In genomic region chr20:18793625-18794427, GRCh38 we compare ENCODE assay signal across 1 cellular context.
TF ChIP-seq lines count a peak whose summit lies in the region.

No MANE protein-coding gene starts in this region.

TF ChIP-seq in K562, 482 proteins besides CTCF, POLR2A, EP300 and RAD21 (continued from another document and continues in another):
- TF ChIP-seq, protein P1, sequence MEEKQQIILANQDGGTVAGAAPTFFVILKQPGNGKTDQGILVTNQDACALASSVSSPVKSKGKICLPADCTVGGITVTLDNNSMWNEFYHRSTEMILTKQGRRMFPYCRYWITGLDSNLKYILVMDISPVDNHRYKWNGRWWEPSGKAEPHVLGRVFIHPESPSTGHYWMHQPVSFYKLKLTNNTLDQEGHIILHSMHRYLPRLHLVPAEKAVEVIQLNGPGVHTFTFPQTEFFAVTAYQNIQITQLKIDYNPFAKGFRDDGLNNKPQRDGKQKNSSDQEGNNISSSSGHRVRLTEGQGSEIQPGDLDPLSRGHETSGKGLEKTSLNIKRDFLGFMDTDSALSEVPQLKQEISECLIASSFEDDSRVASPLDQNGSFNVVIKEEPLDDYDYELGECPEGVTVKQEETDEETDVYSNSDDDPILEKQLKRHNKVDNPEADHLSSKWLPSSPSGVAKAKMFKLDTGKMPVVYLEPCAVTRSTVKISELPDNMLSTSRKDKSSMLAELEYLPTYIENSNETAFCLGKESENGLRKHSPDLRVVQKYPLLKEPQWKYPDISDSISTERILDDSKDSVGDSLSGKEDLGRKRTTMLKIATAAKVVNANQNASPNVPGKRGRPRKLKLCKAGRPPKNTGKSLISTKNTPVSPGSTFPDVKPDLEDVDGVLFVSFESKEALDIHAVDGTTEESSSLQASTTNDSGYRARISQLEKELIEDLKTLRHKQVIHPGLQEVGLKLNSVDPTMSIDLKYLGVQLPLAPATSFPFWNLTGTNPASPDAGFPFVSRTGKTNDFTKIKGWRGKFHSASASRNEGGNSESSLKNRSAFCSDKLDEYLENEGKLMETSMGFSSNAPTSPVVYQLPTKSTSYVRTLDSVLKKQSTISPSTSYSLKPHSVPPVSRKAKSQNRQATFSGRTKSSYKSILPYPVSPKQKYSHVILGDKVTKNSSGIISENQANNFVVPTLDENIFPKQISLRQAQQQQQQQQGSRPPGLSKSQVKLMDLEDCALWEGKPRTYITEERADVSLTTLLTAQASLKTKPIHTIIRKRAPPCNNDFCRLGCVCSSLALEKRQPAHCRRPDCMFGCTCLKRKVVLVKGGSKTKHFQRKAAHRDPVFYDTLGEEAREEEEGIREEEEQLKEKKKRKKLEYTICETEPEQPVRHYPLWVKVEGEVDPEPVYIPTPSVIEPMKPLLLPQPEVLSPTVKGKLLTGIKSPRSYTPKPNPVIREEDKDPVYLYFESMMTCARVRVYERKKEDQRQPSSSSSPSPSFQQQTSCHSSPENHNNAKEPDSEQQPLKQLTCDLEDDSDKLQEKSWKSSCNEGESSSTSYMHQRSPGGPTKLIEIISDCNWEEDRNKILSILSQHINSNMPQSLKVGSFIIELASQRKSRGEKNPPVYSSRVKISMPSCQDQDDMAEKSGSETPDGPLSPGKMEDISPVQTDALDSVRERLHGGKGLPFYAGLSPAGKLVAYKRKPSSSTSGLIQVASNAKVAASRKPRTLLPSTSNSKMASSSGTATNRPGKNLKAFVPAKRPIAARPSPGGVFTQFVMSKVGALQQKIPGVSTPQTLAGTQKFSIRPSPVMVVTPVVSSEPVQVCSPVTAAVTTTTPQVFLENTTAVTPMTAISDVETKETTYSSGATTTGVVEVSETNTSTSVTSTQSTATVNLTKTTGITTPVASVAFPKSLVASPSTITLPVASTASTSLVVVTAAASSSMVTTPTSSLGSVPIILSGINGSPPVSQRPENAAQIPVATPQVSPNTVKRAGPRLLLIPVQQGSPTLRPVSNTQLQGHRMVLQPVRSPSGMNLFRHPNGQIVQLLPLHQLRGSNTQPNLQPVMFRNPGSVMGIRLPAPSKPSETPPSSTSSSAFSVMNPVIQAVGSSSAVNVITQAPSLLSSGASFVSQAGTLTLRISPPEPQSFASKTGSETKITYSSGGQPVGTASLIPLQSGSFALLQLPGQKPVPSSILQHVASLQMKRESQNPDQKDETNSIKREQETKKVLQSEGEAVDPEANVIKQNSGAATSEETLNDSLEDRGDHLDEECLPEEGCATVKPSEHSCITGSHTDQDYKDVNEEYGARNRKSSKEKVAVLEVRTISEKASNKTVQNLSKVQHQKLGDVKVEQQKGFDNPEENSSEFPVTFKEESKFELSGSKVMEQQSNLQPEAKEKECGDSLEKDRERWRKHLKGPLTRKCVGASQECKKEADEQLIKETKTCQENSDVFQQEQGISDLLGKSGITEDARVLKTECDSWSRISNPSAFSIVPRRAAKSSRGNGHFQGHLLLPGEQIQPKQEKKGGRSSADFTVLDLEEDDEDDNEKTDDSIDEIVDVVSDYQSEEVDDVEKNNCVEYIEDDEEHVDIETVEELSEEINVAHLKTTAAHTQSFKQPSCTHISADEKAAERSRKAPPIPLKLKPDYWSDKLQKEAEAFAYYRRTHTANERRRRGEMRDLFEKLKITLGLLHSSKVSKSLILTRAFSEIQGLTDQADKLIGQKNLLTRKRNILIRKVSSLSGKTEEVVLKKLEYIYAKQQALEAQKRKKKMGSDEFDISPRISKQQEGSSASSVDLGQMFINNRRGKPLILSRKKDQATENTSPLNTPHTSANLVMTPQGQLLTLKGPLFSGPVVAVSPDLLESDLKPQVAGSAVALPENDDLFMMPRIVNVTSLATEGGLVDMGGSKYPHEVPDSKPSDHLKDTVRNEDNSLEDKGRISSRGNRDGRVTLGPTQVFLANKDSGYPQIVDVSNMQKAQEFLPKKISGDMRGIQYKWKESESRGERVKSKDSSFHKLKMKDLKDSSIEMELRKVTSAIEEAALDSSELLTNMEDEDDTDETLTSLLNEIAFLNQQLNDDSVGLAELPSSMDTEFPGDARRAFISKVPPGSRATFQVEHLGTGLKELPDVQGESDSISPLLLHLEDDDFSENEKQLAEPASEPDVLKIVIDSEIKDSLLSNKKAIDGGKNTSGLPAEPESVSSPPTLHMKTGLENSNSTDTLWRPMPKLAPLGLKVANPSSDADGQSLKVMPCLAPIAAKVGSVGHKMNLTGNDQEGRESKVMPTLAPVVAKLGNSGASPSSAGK (IDR thresholded peaks at IDR 0.05), result peak; percentile 38
- TF ChIP-seq TBL1XR1 (IDR thresholded peaks at IDR 0.05; ENCODE audit: low read length in 2 of 2), result no peak
- TF ChIP-seq ZBTB40 (IDR thresholded peaks at IDR 0.05), result peak; percentile 94
- TF ChIP-seq ZBTB40 (CRISPR knock-in tag; IDR thresholded peaks at IDR 0.05), result no peak
- 0 out of 2 replicates have a peak, but pooled peaks have one; percentile 36 for TF ChIP-seq JUN (IDR thresholded peaks at IDR 0.05; ENCODE audit: borderline replicate concordance, low read depth, low read length)
- no peak for TF ChIP-seq JUN (CRISPR knock-in tag; IDR thresholded peaks at IDR 0.05; ENCODE audit: borderline replicate concordance)
- TF ChIP-seq C11orf30 (IDR thresholded peaks at IDR 0.05; ENCODE audit: low read depth), result no peak
- no peak for TF ChIP-seq ZNF384 (IDR thresholded peaks at IDR 0.05; ENCODE audit: low read depth, low read length)
- TF ChIP-seq DIDO1 (tag; IDR thresholded peaks at IDR 0.05; ENCODE audit: low read depth), result no peak
- TF ChIP-seq, protein P2, sequence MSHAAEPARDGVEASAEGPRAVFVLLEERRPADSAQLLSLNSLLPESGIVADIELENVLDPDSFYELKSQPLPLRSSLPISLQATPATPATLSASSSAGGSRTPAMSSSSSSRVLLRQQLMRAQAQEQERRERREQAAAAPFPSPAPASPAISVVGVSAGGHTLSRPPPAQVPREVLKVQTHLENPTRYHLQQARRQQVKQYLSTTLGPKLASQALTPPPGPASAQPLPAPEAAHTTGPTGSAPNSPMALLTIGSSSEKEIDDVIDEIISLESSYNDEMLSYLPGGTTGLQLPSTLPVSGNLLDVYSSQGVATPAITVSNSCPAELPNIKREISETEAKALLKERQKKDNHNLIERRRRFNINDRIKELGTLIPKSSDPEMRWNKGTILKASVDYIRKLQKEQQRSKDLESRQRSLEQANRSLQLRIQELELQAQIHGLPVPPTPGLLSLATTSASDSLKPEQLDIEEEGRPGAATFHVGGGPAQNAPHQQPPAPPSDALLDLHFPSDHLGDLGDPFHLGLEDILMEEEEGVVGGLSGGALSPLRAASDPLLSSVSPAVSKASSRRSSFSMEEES (CRISPR knock-in tag; IDR thresholded peaks at IDR 0.05), result peak; percentile 94
- TF ChIP-seq VEZF1 (CRISPR knock-in tag; IDR thresholded peaks at IDR 0.05), result 0 out of 2 replicates have a peak, but pooled peaks have one; percentile 31
- peak; percentile 67 for TF ChIP-seq RBFOX2 (IDR thresholded peaks at IDR 0.05; ENCODE audit: low read depth, low read length)
- no peak for TF ChIP-seq CBX1 (IDR thresholded peaks at IDR 0.05; ENCODE audit: low read depth)
- TF ChIP-seq DACH1 (IDR thresholded peaks at IDR 0.05; ENCODE audit: partially characterized antibody), result peak; percentile 34
- TF ChIP-seq ZBTB12 (CRISPR knock-in tag; IDR thresholded peaks at IDR 0.05), result peak; percentile 78
- TF ChIP-seq KDM4B (IDR thresholded peaks at IDR 0.05; ENCODE audit: borderline replicate concordance in 2 of 2, low read depth in 1 of 2), result peak in 1 of 2 experiments; percentile 80; a peak in 1 of 4 replicates
- TF ChIP-seq, protein P3, sequence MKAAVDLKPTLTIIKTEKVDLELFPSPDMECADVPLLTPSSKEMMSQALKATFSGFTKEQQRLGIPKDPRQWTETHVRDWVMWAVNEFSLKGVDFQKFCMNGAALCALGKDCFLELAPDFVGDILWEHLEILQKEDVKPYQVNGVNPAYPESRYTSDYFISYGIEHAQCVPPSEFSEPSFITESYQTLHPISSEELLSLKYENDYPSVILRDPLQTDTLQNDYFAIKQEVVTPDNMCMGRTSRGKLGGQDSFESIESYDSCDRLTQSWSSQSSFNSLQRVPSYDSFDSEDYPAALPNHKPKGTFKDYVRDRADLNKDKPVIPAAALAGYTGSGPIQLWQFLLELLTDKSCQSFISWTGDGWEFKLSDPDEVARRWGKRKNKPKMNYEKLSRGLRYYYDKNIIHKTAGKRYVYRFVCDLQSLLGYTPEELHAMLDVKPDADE (conservative IDR thresholded peaks at IDR 0.05; ENCODE audit: control insufficient read depth, low read depth, low read length), result peak; percentile 68; the same call in 1 of the 2 replicates
- no peak for TF ChIP-seq TAF9B (IDR thresholded peaks at IDR 0.05; ENCODE audit: partially characterized antibody)
- TF ChIP-seq, protein P4, sequence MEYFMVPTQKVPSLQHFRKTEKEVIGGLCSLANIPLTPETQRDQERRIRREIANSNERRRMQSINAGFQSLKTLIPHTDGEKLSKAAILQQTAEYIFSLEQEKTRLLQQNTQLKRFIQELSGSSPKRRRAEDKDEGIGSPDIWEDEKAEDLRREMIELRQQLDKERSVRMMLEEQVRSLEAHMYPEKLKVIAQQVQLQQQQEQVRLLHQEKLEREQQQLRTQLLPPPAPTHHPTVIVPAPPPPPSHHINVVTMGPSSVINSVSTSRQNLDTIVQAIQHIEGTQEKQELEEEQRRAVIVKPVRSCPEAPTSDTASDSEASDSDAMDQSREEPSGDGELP (CRISPR knock-in tag; IDR thresholded peaks at IDR 0.05; ENCODE audit: borderline replicate concordance), result peak; percentile 75
- peak; percentile 67 to 78 for TF ChIP-seq FOXK2 (conservative IDR thresholded peaks at IDR 0.05 in 1 of 2, IDR thresholded peaks at IDR 0.05 in 1 of 2; ENCODE audit: low read depth in 2 of 2)
- TF ChIP-seq HCFC1 (IDR thresholded peaks at IDR 0.05; ENCODE audit: low read depth, low read length), result peak; percentile 95
- peak; percentile 98 for TF ChIP-seq CREM (IDR thresholded peaks at IDR 0.05; ENCODE audit: low read depth)
- TF ChIP-seq BHLHE40 (IDR thresholded peaks at IDR 0.05; ENCODE audit: low read length), result peak; percentile 64
- TF ChIP-seq WHSC1 (IDR thresholded peaks at IDR 0.05; ENCODE audit: low read length), result no peak
- TF ChIP-seq L3MBTL2 (IDR thresholded peaks at IDR 0.05), result peak; percentile 49; the same call in 1 of the 2 replicates
- no peak for TF ChIP-seq ZNF324 (CRISPR knock-in tag; IDR thresholded peaks at IDR 0.05)
